ENCODE assay signal across 8 cellular contexts in the genomic region with DNA sequence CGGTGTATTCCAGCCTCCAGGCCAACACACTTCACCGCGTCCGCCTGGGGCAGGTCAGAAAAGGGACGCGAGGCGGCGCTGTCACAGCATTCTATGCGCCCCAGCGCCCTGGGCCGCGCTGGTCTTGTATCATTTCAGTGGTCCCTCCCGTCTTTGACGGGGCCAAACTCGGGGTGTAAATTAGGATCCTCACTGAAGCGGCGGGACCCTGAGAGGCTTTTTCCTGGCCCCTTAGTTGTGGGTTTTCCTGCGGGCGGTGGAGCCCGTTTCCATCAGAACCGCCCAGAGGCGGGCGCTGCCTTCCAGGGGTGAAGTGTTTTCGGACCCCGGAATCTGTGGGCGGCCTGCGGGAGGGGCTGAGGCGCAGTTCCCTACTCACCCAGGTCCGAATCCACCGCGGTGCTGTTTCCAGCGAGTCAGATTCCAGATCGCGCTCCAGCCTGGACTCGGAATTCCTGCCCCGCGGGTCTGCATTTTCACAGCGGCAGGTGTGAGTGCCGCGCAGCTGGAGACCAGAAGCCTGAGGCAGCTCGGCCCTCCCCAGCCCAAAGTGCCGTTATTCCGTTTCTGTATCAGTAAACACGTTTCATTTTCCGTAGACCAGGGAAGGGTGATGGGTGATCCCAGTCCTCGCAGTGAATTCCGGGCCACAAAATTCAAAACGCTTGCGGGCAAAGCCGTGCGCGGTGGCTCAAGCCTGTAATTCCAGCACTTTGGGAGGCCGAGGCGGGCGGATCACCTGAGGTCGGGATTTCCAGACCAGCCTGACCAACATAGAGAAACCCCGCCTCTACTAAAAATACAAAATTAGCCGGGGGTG. TPM values are rescaled to one million over a fixed set of nuclear protein-coding genes. Genes with fewer than 3 reads are reported as not detected.
DNase-seq lines count a peak whose midpoint lies in the region; ATAC-seq lines count a peak whose summit lies in the region.

No MANE protein-coding gene starts in this region.

- H3K4me1 ChIP-seq in esophagus (ENCODE audit: control insufficient read depth in 2 of 2, insufficient read depth in 2 of 2, low read length in 1 of 2) (peaks cover 2 to 8% of the 10 kb centered on the region in 2 donors), muscle layer of colon (ENCODE audit: insufficient read depth, low read length) (peaks cover 6% of the 10 kb centered on the region)

- no peak overlapping the region for H3K9ac ChIP-seq in muscle layer of colon (ENCODE audit: low read length)

- WGBS in esophagus, 2 donors, result 0% methylated on average over 57 to 58 of the region's 58 CpGs

- H3K36me3 ChIP-seq in esophagus (ENCODE audit: control insufficient read depth in 2 of 2, insufficient read depth in 2 of 2, low read length in 1 of 2) (no peaks in the 10 kb centered on the region), muscle layer of colon (ENCODE audit: insufficient read depth, low read length) (no peaks in the 10 kb centered on the region)

- peak; percentile 75 for DNase-seq in SIG-M5 treated with dmso at 0.1 percent for 504 hours (lab: John Stamatoyannopoulos, UW; ENCODE audit: unreplicated experiment)
- DNase-seq in SIG-M5 (lab: John Stamatoyannopoulos, UW), result no peak
- DNase-seq in OCI-M2 (lab: John Stamatoyannopoulos, UW; ENCODE audit: unreplicated experiment), result peak; percentile 74
- peak; percentile 82 for DNase-seq in activated T-cell treated with anti-CD3 and anti-CD28 coated beads, Interleukin-2, amount 50 U/mL, for 1 hour
- DNase-seq in stimulated activated CD8-positive, alpha-beta memory T cell treated with anti-CD3 and anti-CD28 coated beads, Interleukin-7, amount 100 ng/mL, for 1 hour (ENCODE audit: low read depth in 2 of 2), result peak; percentile 59 to 60

- H3K27ac ChIP-seq in esophagus (ENCODE audit: low read depth in 2 of 2, low read length in 1 of 2), result peak overlapping the region; percentile 56 to 66
- H3K27ac ChIP-seq in muscle layer of colon (ENCODE audit: low read depth, low read length), result no peak overlapping the region

- peaks cover 0 to 2% of the 10 kb centered on the region in 2 donors for H3K27me3 ChIP-seq in esophagus (ENCODE audit: control insufficient read depth in 1 of 2, insufficient read depth in 2 of 2, low read length in 2 of 2)
- peaks cover 0 to 54% of the 10 kb centered on the region in 2 donors for H3K27me3 ChIP-seq in muscle layer of colon (ENCODE audit: control insufficient read depth in 1 of 2, insufficient read depth in 2 of 2, low read length in 2 of 2)

- peak overlapping the region; percentile 39 to 56 for H3K4me3 ChIP-seq in esophagus (ENCODE audit: low read depth in 1 of 2, low read length in 2 of 2)
- H3K4me3 ChIP-seq in muscle layer of colon (ENCODE audit: low read depth in 1 of 2, low read length in 2 of 2), result peak overlapping the region; percentile 61 to 68

- H3K9me3 ChIP-seq in esophagus (ENCODE audit: control insufficient read depth in 2 of 2, insufficient read depth in 1 of 2, low read depth in 1 of 2, low read length in 1 of 2), result no peaks in the 10 kb centered on the region
- no peaks in the 10 kb centered on the region for H3K9me3 ChIP-seq in muscle layer of colon (ENCODE audit: low read length)

- ATAC-seq in HG03565 (IDR thresholded peaks at IDR 0.05; ENCODE audit: unreplicated experiment), result peak; percentile 32

RNA-seq across cellular contexts. Expression of a gene that starts 3.9 kb away (rescaled TPM):
- polyA plus RNA-seq in esophagus, result under 1 TPM; 0.29 to 0.77 TPM

RNA-seq across cellular contexts. Expression of a gene that starts 34.7 kb away (rescaled TPM):
- not detected for polyA plus RNA-seq in esophagus

RNA-seq across cellular contexts. Expression of a gene that starts 47.7 kb away (rescaled TPM):
- 100 to 1,000 TPM; 181 to 321 TPM for polyA plus RNA-seq in esophagus

RNA-seq across cellular contexts. Expression of a gene that starts 52.3 kb away (rescaled TPM):
- under 1 TPM; 0.32 to 0.49 TPM for polyA plus RNA-seq in esophagus

RNA-seq across cellular contexts. Expression of a gene that starts 53.3 kb away (rescaled TPM):
- 10 to 100 TPM; 16.1 to 20.2 TPM for polyA plus RNA-seq in esophagus
